Comparison of ENCODE assay signal across 7 cellular contexts in the genomic region with DNA sequence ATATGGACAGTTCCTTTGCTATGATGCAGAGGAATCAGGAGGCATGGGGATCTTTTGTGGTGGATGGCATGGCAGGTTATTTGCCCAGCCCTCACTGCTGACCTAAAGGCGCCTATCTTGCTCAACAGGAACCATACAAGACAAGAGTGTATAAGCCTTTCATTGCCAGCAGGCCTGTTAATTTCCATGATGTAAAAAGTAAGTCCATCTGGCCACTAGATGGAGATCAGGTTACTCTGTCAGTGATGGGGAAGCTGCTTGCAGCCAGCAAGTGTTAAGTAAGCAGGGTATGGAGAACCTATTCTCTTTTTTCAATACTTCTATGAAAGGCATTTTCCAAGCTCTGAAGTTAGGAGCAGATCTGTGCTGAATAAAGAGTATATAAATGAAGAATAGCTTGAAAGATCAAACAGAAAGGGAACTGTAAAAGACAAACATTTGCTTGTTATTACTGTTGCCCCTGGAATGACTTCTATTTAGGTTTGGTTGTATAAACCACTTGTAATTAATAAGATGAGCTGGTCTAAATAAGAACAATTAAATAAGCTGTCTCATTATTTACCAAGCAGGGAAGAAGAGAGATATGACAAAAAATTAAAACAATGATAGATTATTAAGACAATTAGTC.
DNase-seq lines count a peak whose midpoint lies in the region; ATAC-seq and TF ChIP-seq lines count a peak whose summit lies in the region.

No MANE protein-coding gene starts in this region.

- peaks cover 0 to 12% (median 4%) of the 10 kb centered on the region in 9 donors for H3K4me1 ChIP-seq in heart right ventricle
- no peaks in the 10 kb centered on the region for H3K4me1 ChIP-seq in prostate gland (replicated peaks)

- peak; percentile 69 to 93 (median 83) for TF ChIP-seq CTCF in heart right ventricle (IDR thresholded peaks at IDR 0.05)
- peak; percentile 50 to 95 (median 92) for TF ChIP-seq CTCF in prostate gland (IDR thresholded peaks at IDR 0.05)

- intact Hi-C loops in heart right ventricle (cut with DNase I) (loop anchor here in 8 of 10 donors (1.0 to 10.0 kb wide), 9 partner anchors 49 to 447 kb away; a partner anchor contains a TSS), prostate gland (cut with DNase I) (loop anchor here (2.0 to 5.0 kb wide), 2 partner anchors 374 to 443 kb away; no protein-coding TSS in a partner anchor)

- H3K4me3 ChIP-seq in heart right ventricle (no peak overlapping the region), prostate gland (no peak overlapping the region)

- TF ChIP-seq POLR2A in prostate gland (IDR thresholded peaks at IDR 0.05), result peak; percentile 7

- ATAC-seq in GM21526 (IDR thresholded peaks at IDR 0.05; ENCODE audit: low FRiP score, unreplicated experiment) (peak; percentile 86), heart right ventricle (peak; percentile 91 to 98 (median 96))

- H3K36me3 ChIP-seq in heart right ventricle, result peaks cover 0 to 17% (median 0%) of the 10 kb centered on the region in 9 donors
- no peaks in the 10 kb centered on the region for H3K36me3 ChIP-seq in prostate gland

- WGBS in heart right ventricle, 2 donors, result 7 to 12% methylated on average over 1 of the region's 1 CpG
- 17% methylated on average over 1 of the region's 1 CpG for WGBS in prostate gland

- H3K27ac ChIP-seq in heart right ventricle (no peak overlapping the region), prostate gland (no peak overlapping the region)

- H3K9me3 ChIP-seq in heart right ventricle (no peaks in the 10 kb centered on the region), prostate gland (no peaks in the 10 kb centered on the region)

- H3K27me3 ChIP-seq in heart right ventricle, result no peaks in the 10 kb centered on the region
- H3K27me3 ChIP-seq in prostate gland (replicated peaks; ENCODE audit: insufficient read depth), result no peaks in the 10 kb centered on the region

- DNase-seq in GDM1 (lab: John Stamatoyannopoulos, UW) (peak; percentile 90), HuH-7.5 (ENCODE audit: low spot score) (peak; percentile 35), NOMO-1 (lab: John Stamatoyannopoulos, UW; ENCODE audit: unreplicated experiment in 2 of 2) (peak; percentile 71 to 92), amniotic stem cell (lab: John Stamatoyannopoulos, UW) (peak; percentile 71), heart right ventricle (peak in 1 of 2 donors; percentile 74), prostate gland (ENCODE audit: low spot score) (peak; percentile 86)
